9 cellular contexts compared by ENCODE assay signal in the genomic region with DNA sequence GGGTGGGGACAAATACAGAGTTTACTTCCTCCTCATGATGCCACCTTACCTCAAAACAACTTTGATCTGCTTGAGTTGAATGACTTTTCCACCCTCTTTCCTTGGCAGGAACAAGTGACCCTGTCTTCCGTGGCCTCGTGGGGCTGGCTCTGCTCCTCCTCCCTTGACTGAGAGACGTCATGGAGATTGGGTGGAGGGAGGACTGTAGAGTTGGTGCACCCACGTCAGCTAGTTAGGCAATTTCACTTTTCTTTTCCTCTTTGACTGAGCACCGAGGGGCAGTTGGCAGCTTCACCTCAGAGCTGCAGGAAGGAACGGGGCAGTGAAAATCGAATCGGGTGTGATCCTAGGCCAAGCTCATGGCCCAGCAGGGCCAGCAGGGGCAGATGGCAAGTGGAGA. TPM values are rescaled to one million over a fixed set of nuclear protein-coding genes. Genes with fewer than 3 reads are reported as not detected.
A peak's percentile ranks its signal among the peaks of the same experiment; 100 is the strongest.
DNase-seq lines count a peak whose midpoint lies in the region; ATAC-seq and TF ChIP-seq lines count a peak whose summit lies in the region.
"Had no signal": no experiment of that assay in that cellular context is flagged by ENCODE, and none has a peak within 500 bp of the region (broad histone marks: within the 10 kb centered on the region; RNA-seq: fewer than 3 reads in every experiment).

A gene (plus strand): TSS at position 251 of the 400 bp plus-strand sequence. CDS start 109 bp downstream, at position 360.

- peak; percentile 82 for TF ChIP-seq POLR2A in GM19099 (IDR thresholded peaks at IDR 0.05; ENCODE audit: extremely low read depth, insufficient read length, low read depth)

- ATAC-seq in HG03159 (IDR thresholded peaks at IDR 0.05; ENCODE audit: unreplicated experiment), result peak; percentile 71
- ATAC-seq: Panc1 had no signal

- peak within 1 kb of the TSS; percentile 39 for H3K27ac ChIP-seq in left ventricle myocardium inferior (replicated peaks)

- peak within 1 kb of the TSS; percentile 32 for H3K4me3 ChIP-seq in left ventricle myocardium inferior

- peak; percentile 49 to 53 for DNase-seq in activated CD8-positive, alpha-beta memory T cell treated with anti-CD3 and anti-CD28 coated beads for 1 hour (ENCODE audit: extremely low read depth in 1 of 2, low read depth in 1 of 2)
- peak; percentile 31 for DNase-seq in left ventricle myocardium inferior
- peak; percentile 53 to 77 for DNase-seq in stimulated activated CD8-positive, alpha-beta memory T cell treated with anti-CD3 and anti-CD28 coated beads, Interleukin-15, amount 100 ng/mL, for 4 hours (ENCODE audit: low read depth in 2 of 2)
- DNase-seq in NCI-H2081 treated with DMSO at 0.1 percent for 48 hours (lab: John Stamatoyannopoulos, UW), result no peak
- no peak for DNase-seq in ACHN
- no peak for DNase-seq in NCI-H526 treated with DMSO at 0.1 percent for 48 hours (lab: John Stamatoyannopoulos, UW)

- in situ Hi-C loops in ACHN (cut with HindIII; ENCODE audit: low pct_ligation_motif_present, low pct_unique_long_range_greater_than_20kb, low sequenced_read_pairs), result no loop called here

- no peak for TF ChIP-seq CTCF in left ventricle myocardium inferior (IDR thresholded peaks at IDR 0.05; ENCODE audit: borderline replicate concordance)

- no peaks in the 10 kb centered on the region for H3K36me3 ChIP-seq in left ventricle myocardium inferior

- peaks cover 3% of the 10 kb centered on the region for H3K4me1 ChIP-seq in left ventricle myocardium inferior

- intact Hi-C loops in left ventricle myocardium inferior (cut with micrococcal nuclease), result no loop called here

- no peaks in the 10 kb centered on the region for H3K27me3 ChIP-seq in left ventricle myocardium inferior (ENCODE audit: low read depth)

- peaks cover 9% of the 10 kb centered on the region for H3K9me3 ChIP-seq in left ventricle myocardium inferior (replicated peaks)

RNA-seq across cellular contexts. Expression of the gene that starts here (rescaled TPM):
- total RNA-seq in left ventricle myocardium inferior, result 1.3 TPM

Comparison
In these comparisons a context has a peak if more than half of its experiments do, and no peak if none do; other contexts are left out.
1. DNase-seq: peak in activated CD8-positive, alpha-beta memory T cell treated with anti-CD3 and anti-CD28 coated beads for 1 hour (2 of 2), left ventricle myocardium inferior (single experiment) and stimulated activated CD8-positive, alpha-beta memory T cell treated with anti-CD3 and anti-CD28 coated beads, Interleukin-15, amount 100 ng/mL, for 4 hours (2 of 2); none in NCI-H2081 treated with DMSO at 0.1 percent for 48 hours (single experiment), ACHN (single experiment) and NCI-H526 treated with DMSO at 0.1 percent for 48 hours (single experiment).